ENCODE assay signal across 9 cellular contexts in genomic region chr14:55430024-55430690, GRCh38. TPM values are rescaled to one million over a fixed set of nuclear protein-coding genes. Genes with fewer than 3 reads are reported as not detected.
DNase-seq lines count a peak whose midpoint lies in the region; ATAC-seq and TF ChIP-seq lines count a peak whose summit lies in the region.
"Had no signal": no experiment of that assay in that cellular context is flagged by ENCODE, and none has a peak within 500 bp of the region (broad histone marks: within the 10 kb centered on the region; RNA-seq: fewer than 3 reads in every experiment).

No MANE protein-coding gene starts in this region.

- POLR2A ChIA-PET in AG04450 (lab: Yijun Ruan, JAX) (no interaction called here), GM10248 (lab: Yijun Ruan, JAX) (no interaction called here)
- POLR2A ChIA-PET in activated CD8-positive, alpha-beta T cell treated with anti-CD3 and anti-CD28 coated beads, Interleukin-2, amount 10 ng/mL, durations not matched to agents 7 days and 5 days (lab: Charles Lee): no interaction called here

- no peaks in the 10 kb centered on the region for H3K9me3 Mint-ChIP-seq in activated CD8-positive, alpha-beta T cell treated with anti-CD3 and anti-CD28 coated beads, Interleukin-2, amount 10 ng/mL, durations not matched to agents 7 days and 5 days (ENCODE audit: insufficient read depth)

- CTCF ChIA-PET in AG04450 (lab: Charles Lee): interaction anchor here (0.5 to 3.4 kb wide), 27 partner anchors 16 to 1763 kb away, joined by 3 to 27 read pairs (median 4); partner anchors contain the start of gene FBXO34
- CTCF ChIA-PET in GM10248 (lab: Yijun Ruan, JAX): interaction anchor here (0.9 to 8.4 kb wide), 8 partner anchors 8 to 218 kb away, joined by 3 to 72 read pairs (median 9); partner anchors contain the start of gene TBPL2
- CTCF ChIA-PET in activated CD8-positive, alpha-beta T cell treated with anti-CD3 and anti-CD28 coated beads, Interleukin-2, amount 10 ng/mL, durations not matched to agents 7 days and 5 days (lab: Charles Lee): interaction anchor here (1.1 to 8.5 kb wide), 7 partner anchors 10 to 185 kb away, joined by 3 to 58 read pairs (median 9); no protein-coding TSS in a partner anchor

- peaks cover 3% of the 10 kb centered on the region for H3K27me3 ChIP-seq in AG04450 (ENCODE audit: control insufficient read depth, insufficient read depth, low read length)
- H3K27me3 ChIP-seq: ovary had no signal

- ATAC-seq in HG03378 (IDR thresholded peaks at IDR 0.05; ENCODE audit: unreplicated experiment) (peak; percentile 74), HG02970 (IDR thresholded peaks at IDR 0.05; ENCODE audit: low FRiP score, unreplicated experiment) (no peak)
- ATAC-seq in activated CD8-positive, alpha-beta T cell treated with anti-CD3 and anti-CD28 coated beads, Interleukin-2, amount 10 ng/mL, durations not matched to agents 7 days and 5 days: peak; percentile 77

- H3K4me3 ChIP-seq in AG04450 (ENCODE audit: low read depth, low read length) (no peak overlapping the region), foreskin fibroblast (ENCODE audit: low read depth in 1 of 2, low read length in 2 of 2) (no peak overlapping the region), skeletal muscle cell (ENCODE audit: low read depth, low read length) (no peak overlapping the region)
- H3K4me3 ChIP-seq: ovary had no signal

- H3K4me1 Mint-ChIP-seq in activated CD8-positive, alpha-beta T cell treated with anti-CD3 and anti-CD28 coated beads, Interleukin-2, amount 10 ng/mL, durations not matched to agents 7 days and 5 days (ENCODE audit: low read depth): peaks cover 21% of the 10 kb centered on the region

- H3K27me3 Mint-ChIP-seq in activated CD8-positive, alpha-beta T cell treated with anti-CD3 and anti-CD28 coated beads, Interleukin-2, amount 10 ng/mL, durations not matched to agents 7 days and 5 days (ENCODE audit: low read depth): no peaks in the 10 kb centered on the region

- H3K27ac ChIP-seq in AG04450 (ENCODE audit: low read depth, low read length): no peak overlapping the region
- H3K27ac ChIP-seq: ovary had no signal

- H3K4me3 Mint-ChIP-seq in activated CD8-positive, alpha-beta T cell treated with anti-CD3 and anti-CD28 coated beads, Interleukin-2, amount 10 ng/mL, durations not matched to agents 7 days and 5 days: no peak overlapping the region

- H3K27ac Mint-ChIP-seq in activated CD8-positive, alpha-beta T cell treated with anti-CD3 and anti-CD28 coated beads, Interleukin-2, amount 10 ng/mL, durations not matched to agents 7 days and 5 days: no peak overlapping the region

- TF ChIP-seq CTCF in AG04450 (IDR thresholded peaks at IDR 0.05; ENCODE audit: low read depth, low read length) (peak; percentile 64), GM10248 (IDR thresholded peaks at IDR 0.05; ENCODE audit: control extremely low read depth, extremely low read depth, low read depth, missing control alignments) (peak; percentile 40), foreskin fibroblast (IDR thresholded peaks at IDR 0.05; ENCODE audit: low read depth, low read length) (peak; percentile 49)

- no peaks in the 10 kb centered on the region for H3K36me3 Mint-ChIP-seq in activated CD8-positive, alpha-beta T cell treated with anti-CD3 and anti-CD28 coated beads, Interleukin-2, amount 10 ng/mL, durations not matched to agents 7 days and 5 days (ENCODE audit: low read depth)

- DNase-seq in AG04450 (ENCODE audit: low read depth, low spot score): peak; percentile 67
- peak; percentile 65 for DNase-seq in GM10248 (ENCODE audit: extremely low spot score)
- peak; percentile 47 for DNase-seq in NCI-H526 treated with DMSO at 0.1 percent for 48 hours (lab: John Stamatoyannopoulos, UW)
- DNase-seq in activated CD8-positive, alpha-beta T cell treated with anti-CD3 and anti-CD28 coated beads, Interleukin-2, amount 10 ng/mL, durations not matched to agents 7 days and 5 days: peak; percentile 71
- DNase-seq in foreskin fibroblast: peak; percentile 62 to 86
- DNase-seq in skeletal muscle cell (ENCODE audit: low read depth): peak; percentile 44

- H3K9me3 ChIP-seq in AG04450 (ENCODE audit: control insufficient read depth, insufficient read depth, low read length): no peaks in the 10 kb centered on the region
- H3K9me3 ChIP-seq: ovary had no signal

RNA-seq across cellular contexts. Expression of gene TBPL2, which starts 10.3 kb away (rescaled TPM):
- not detected in 2 replicates for polyA plus RNA-seq in AG04450 (2011; rRNA removed)
- polyA minus RNA-seq in AG04450 (2011; rRNA and poly(A)+ RNA removed): not detected in 2 replicates
- not detected for total RNA-seq in activated CD8-positive, alpha-beta T cell treated with anti-CD3 and anti-CD28 coated beads, Interleukin-2, amount 10 ng/mL, durations not matched to agents 7 days and 5 days
- total RNA-seq: ovary had no signal

RNA-seq across cellular contexts. Expression of gene ATG14, which starts 18.5 kb away (rescaled TPM):
- polyA plus RNA-seq in AG04450 (2011; rRNA removed): 12.2 and 14.9 TPM in 2 replicates
- 11.1 and 14.0 TPM in 2 replicates for polyA minus RNA-seq in AG04450 (2011; rRNA and poly(A)+ RNA removed)
- 1 to 10 TPM; 4.4 to 4.6 TPM for total RNA-seq in activated CD8-positive, alpha-beta T cell treated with anti-CD3 and anti-CD28 coated beads, Interleukin-2, amount 10 ng/mL, durations not matched to agents 7 days and 5 days
